In genomic region chr7:65265959-65266519, GRCh38 we compare ENCODE assay signal across 1 cellular context.
TF ChIP-seq lines count a peak whose summit lies in the region.

No MANE protein-coding gene starts in this region.

TF ChIP-seq in GM23338, 12 proteins besides CTCF, POLR2A, EP300 and RAD21 (continued from another document):
- TF ChIP-seq ZNF462 (CRISPR knock-in tag; IDR thresholded peaks at IDR 0.05) (no peak), EZH2 (IDR thresholded peaks at IDR 0.05; ENCODE audit: low read depth, unreplicated experiment) (no peak), CREB1 (CRISPR knock-in tag; IDR thresholded peaks at IDR 0.05; ENCODE audit: low read depth) (no peak), POLR2AphosphoS5 (IDR thresholded peaks at IDR 0.05; ENCODE audit: low read depth) (no peak), ZNF331 (CRISPR knock-in tag; IDR thresholded peaks at IDR 0.05; ENCODE audit: low read depth) (no peak), ETS1 (IDR thresholded peaks at IDR 0.05) (no peak), EZH2phosphoT487 (IDR thresholded peaks at IDR 0.05; ENCODE audit: unreplicated experiment) (no peak)
